ENCODE assay signal across 8 cellular contexts in the genomic region with DNA sequence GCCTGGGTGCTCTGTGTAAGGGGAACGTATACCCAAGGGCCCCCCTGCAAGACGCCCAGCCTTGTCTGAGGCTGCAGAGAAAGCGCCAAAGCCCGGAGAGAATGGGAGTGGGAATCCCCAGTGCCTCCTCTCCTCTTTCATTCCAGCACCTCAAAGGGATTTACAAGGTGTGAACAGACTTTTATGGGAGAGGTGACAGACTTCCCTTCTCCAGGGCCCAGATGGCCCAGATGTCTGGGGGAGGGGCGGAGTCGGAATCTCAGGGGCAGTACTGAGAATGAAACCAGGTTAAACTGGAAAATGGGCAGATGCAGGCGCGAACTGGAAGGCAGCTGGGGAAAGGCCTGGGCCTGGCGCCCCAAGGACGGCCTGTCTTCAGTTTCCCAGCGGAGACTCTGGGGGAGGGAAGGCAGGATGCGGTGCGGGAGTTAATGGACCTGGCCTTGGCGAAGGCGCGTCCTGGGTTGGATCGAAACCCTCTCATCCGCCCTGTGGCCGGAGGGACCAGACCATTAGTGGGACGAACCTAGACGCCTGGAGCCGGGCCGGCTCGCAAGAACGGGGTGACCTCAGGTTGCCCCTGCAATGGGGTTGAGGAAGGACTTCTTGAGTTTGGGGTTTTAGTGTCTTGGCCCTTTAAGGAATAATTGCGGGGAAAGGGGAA. TPM values are rescaled to one million over a fixed set of nuclear protein-coding genes. Genes with fewer than 3 reads are reported as not detected.
A peak's percentile ranks its signal among the peaks of the same experiment; 100 is the strongest.
DNase-seq lines count a peak whose midpoint lies in the region; ATAC-seq and TF ChIP-seq lines count a peak whose summit lies in the region.

No MANE protein-coding gene starts in this region.

- TF ChIP-seq POLR2A in sigmoid colon (IDR thresholded peaks at IDR 0.05): no peak

- in situ Hi-C loops in ACHN (cut with HindIII; ENCODE audit: low pct_ligation_motif_present, low pct_unique_long_range_greater_than_20kb, low sequenced_read_pairs): no loop called here

- TF ChIP-seq CTCF in sigmoid colon (IDR thresholded peaks at IDR 0.05): peak in 1 of 4 experiments; percentile 8

- H3K36me3 ChIP-seq in sigmoid colon: peaks cover 3 to 20% (median 6%) of the 10 kb centered on the region in 4 donors

- peak overlapping the region; percentile 88 to 97 (median 94) for H3K27ac ChIP-seq in sigmoid colon

- no peak for ATAC-seq in left cardiac atrium

- H3K27me3 Mint-ChIP-seq in activated T-helper 1 cell treated with anti-CD3 and anti-CD28 coated beads, Interleukin-12 subunit alpha, Interleukin-12 subunit beta, Interleukin-2, Interleukin-4 antibody, amounts not matched to agents 30 ng/mL and 10 ng/mL and 1 ng/mL, durations not matched to agents 14 hours and 24 hours and 36 hours (ENCODE audit: insufficient read depth): no peaks in the 10 kb centered on the region

- H3K4me3 ChIP-seq in sigmoid colon: peak overlapping the region; percentile 12 to 91 (median 86)

- 0 out of 2 replicates have a peak, but pooled peaks have one; percentile 8 for TF ChIP-seq EP300 in Ishikawa (IDR thresholded peaks at IDR 0.05; ENCODE audit: borderline replicate concordance)
- no peak for TF ChIP-seq EP300 in sigmoid colon (IDR thresholded peaks at IDR 0.05)

- WGBS in sigmoid colon, 2 donors: 6 to 12% methylated on average over 26 of the region's 26 CpGs

- peaks cover 0 to 76% (median 54%) of the 10 kb centered on the region in 4 donors for H3K4me1 ChIP-seq in sigmoid colon

- no peak for TF ChIP-seq RAD21 in Ishikawa (IDR thresholded peaks at IDR 0.05; ENCODE audit: low read depth)

- peaks cover 42% of the 10 kb centered on the region for H3K4me1 Mint-ChIP-seq in activated T-helper 1 cell treated with anti-CD3 and anti-CD28 coated beads, Interleukin-12 subunit alpha, Interleukin-12 subunit beta, Interleukin-2, Interleukin-4 antibody, amounts not matched to agents 30 ng/mL and 10 ng/mL and 1 ng/mL, durations not matched to agents 14 hours and 24 hours and 36 hours (ENCODE audit: low read depth)

- peak; percentile 28 for DNase-seq in ACHN
- no peak for DNase-seq in activated T-helper 1 cell treated with anti-CD3 and anti-CD28 coated beads, Interleukin-12 subunit alpha, Interleukin-12 subunit beta, Interleukin-2, Interleukin-4 antibody, amounts not matched to agents 30 ng/mL and 10 ng/mL and 1 ng/mL, durations not matched to agents 14 hours and 24 hours and 36 hours (ENCODE audit: low spot score)
- peak; percentile 68 for DNase-seq in left cardiac atrium
- DNase-seq in sigmoid colon: peak; percentile 81
- no peak for DNase-seq in HCEC 1CT
- no peak for DNase-seq in iPS-NIHi7 (ENCODE audit: extremely low spot score)
- no peak for DNase-seq in NCI-H1092 (lab: John Stamatoyannopoulos, UW)

- peak overlapping the region; percentile 96 for H3K4me3 Mint-ChIP-seq in activated T-helper 1 cell treated with anti-CD3 and anti-CD28 coated beads, Interleukin-12 subunit alpha, Interleukin-12 subunit beta, Interleukin-2, Interleukin-4 antibody, amounts not matched to agents 30 ng/mL and 10 ng/mL and 1 ng/mL, durations not matched to agents 14 hours and 24 hours and 36 hours

- H3K27ac Mint-ChIP-seq in activated T-helper 1 cell treated with anti-CD3 and anti-CD28 coated beads, Interleukin-12 subunit alpha, Interleukin-12 subunit beta, Interleukin-2, Interleukin-4 antibody, amounts not matched to agents 30 ng/mL and 10 ng/mL and 1 ng/mL, durations not matched to agents 14 hours and 24 hours and 36 hours: peak overlapping the region; percentile 99

- intact Hi-C loops in activated T-helper 1 cell treated with anti-CD3 and anti-CD28 coated beads, Interleukin-12 subunit alpha, Interleukin-12 subunit beta, Interleukin-2, Interleukin-4 antibody, amounts not matched to agents 30 ng/mL and 10 ng/mL and 1 ng/mL, durations not matched to agents 14 hours and 24 hours and 36 hours (cut with micrococcal nuclease): loop anchor here (1.0 to 5.0 kb wide), 5 partner anchors 33 to 366 kb away; a partner anchor contains a TSS
- intact Hi-C loops in left cardiac atrium (cut with DNase I) (loop anchor here in 1 of 2 donors (5.0 kb wide), 2 partner anchors 222 to 367 kb away; a partner anchor contains a TSS), sigmoid colon (cut with DNase I) (loop anchor here (2.0 to 10.0 kb wide), 6 partner anchors 107 to 1186 kb away; a partner anchor contains a TSS)

- no peaks in the 10 kb centered on the region for H3K9me3 Mint-ChIP-seq in activated T-helper 1 cell treated with anti-CD3 and anti-CD28 coated beads, Interleukin-12 subunit alpha, Interleukin-12 subunit beta, Interleukin-2, Interleukin-4 antibody, amounts not matched to agents 30 ng/mL and 10 ng/mL and 1 ng/mL, durations not matched to agents 14 hours and 24 hours and 36 hours

- H3K36me3 Mint-ChIP-seq in activated T-helper 1 cell treated with anti-CD3 and anti-CD28 coated beads, Interleukin-12 subunit alpha, Interleukin-12 subunit beta, Interleukin-2, Interleukin-4 antibody, amounts not matched to agents 30 ng/mL and 10 ng/mL and 1 ng/mL, durations not matched to agents 14 hours and 24 hours and 36 hours (ENCODE audit: low read depth): peaks cover 20% of the 10 kb centered on the region

- no peaks in the 10 kb centered on the region for H3K9me3 ChIP-seq in sigmoid colon

- no peaks in the 10 kb centered on the region for H3K27me3 ChIP-seq in sigmoid colon

TF ChIP-seq in Ishikawa, 13 proteins besides CTCF, POLR2A, EP300 and RAD21 (continues in another document):
- no peak for TF ChIP-seq NFIC (IDR thresholded peaks at IDR 0.05)
- no peak for TF ChIP-seq TEAD4 (IDR thresholded peaks at IDR 0.05)
- TF ChIP-seq, protein P1, sequence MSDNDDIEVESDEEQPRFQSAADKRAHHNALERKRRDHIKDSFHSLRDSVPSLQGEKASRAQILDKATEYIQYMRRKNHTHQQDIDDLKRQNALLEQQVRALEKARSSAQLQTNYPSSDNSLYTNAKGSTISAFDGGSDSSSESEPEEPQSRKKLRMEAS (IDR thresholded peaks at IDR 0.05): no peak
- TF ChIP-seq TAF1 (IDR thresholded peaks at IDR 0.05; ENCODE audit: low read depth): no peak
- TF ChIP-seq CREB1 (IDR thresholded peaks at IDR 0.05; ENCODE audit: low read depth): no peak
- TF ChIP-seq FOXM1 (IDR thresholded peaks at IDR 0.05; ENCODE audit: borderline replicate concordance, low read depth): no peak
- no peak for TF ChIP-seq TCF12 (IDR thresholded peaks at IDR 0.05; ENCODE audit: low read depth)
- no peak for TF ChIP-seq CEBPB (IDR thresholded peaks at IDR 0.05)
- TF ChIP-seq ZBTB7A (IDR thresholded peaks at IDR 0.05; ENCODE audit: low read depth): no peak
- no peak for TF ChIP-seq EGR1 (IDR thresholded peaks at IDR 0.05)

RNA-seq across cellular contexts. Expression of a gene that starts 0.6 kb away (rescaled TPM):
- 61.2 and 62.0 TPM in 2 replicates for total RNA-seq in activated T-helper 1 cell treated with anti-CD3 and anti-CD28 coated beads, Interleukin-12 subunit alpha, Interleukin-12 subunit beta, Interleukin-2, Interleukin-4 antibody, amounts not matched to agents 30 ng/mL and 10 ng/mL and 1 ng/mL, durations not matched to agents 14 hours and 24 hours and 36 hours
- 10 to 100 TPM; 67.5 to 74.0 TPM for total RNA-seq in left cardiac atrium
- total RNA-seq in sigmoid colon: 100 to 1,000 TPM in 1 of 4 donors, 10 to 100 TPM in 3; 73.1 to 117 (median 90.1) TPM
- 10 to 100 TPM; 49.5 to 76.7 (median 70.3) TPM for polyA plus RNA-seq in sigmoid colon

RNA-seq across cellular contexts. Expression of a gene that starts 1.5 kb away (rescaled TPM):
- total RNA-seq in activated T-helper 1 cell treated with anti-CD3 and anti-CD28 coated beads, Interleukin-12 subunit alpha, Interleukin-12 subunit beta, Interleukin-2, Interleukin-4 antibody, amounts not matched to agents 30 ng/mL and 10 ng/mL and 1 ng/mL, durations not matched to agents 14 hours and 24 hours and 36 hours: 106 and 108 TPM in 2 replicates
- 10 to 100 TPM; 25.7 to 35.4 TPM for total RNA-seq in left cardiac atrium
- 10 to 100 TPM; 44.5 to 67.3 (median 58.8) TPM for total RNA-seq in sigmoid colon
- polyA plus RNA-seq in sigmoid colon: 10 to 100 TPM; 39.0 to 91.1 (median 53.4) TPM

RNA-seq across cellular contexts. Expression of a gene that starts 18.4 kb away (rescaled TPM):
- 6.1 and 7.2 TPM in 2 replicates for total RNA-seq in activated T-helper 1 cell treated with anti-CD3 and anti-CD28 coated beads, Interleukin-12 subunit alpha, Interleukin-12 subunit beta, Interleukin-2, Interleukin-4 antibody, amounts not matched to agents 30 ng/mL and 10 ng/mL and 1 ng/mL, durations not matched to agents 14 hours and 24 hours and 36 hours
- 1,000 to 10,000 TPM in 1 of 2 donors, 100 to 1,000 TPM in 1; 373 to 1,073 TPM for total RNA-seq in left cardiac atrium
- 1,000 to 10,000 TPM in 1 of 4 donors, 100 to 1,000 TPM in 3; 317 to 1,284 (median 452) TPM for total RNA-seq in sigmoid colon
- 100 to 1,000 TPM in 1 of 3 donors, 10 to 100 TPM in 1, 1 to 10 TPM in 1; 9.0 to 313 (median 66.7) TPM for polyA plus RNA-seq in sigmoid colon

RNA-seq across cellular contexts. Expression of a gene that starts 28.4 kb away (rescaled TPM):
- 15.0 and 15.6 TPM in 2 replicates for total RNA-seq in activated T-helper 1 cell treated with anti-CD3 and anti-CD28 coated beads, Interleukin-12 subunit alpha, Interleukin-12 subunit beta, Interleukin-2, Interleukin-4 antibody, amounts not matched to agents 30 ng/mL and 10 ng/mL and 1 ng/mL, durations not matched to agents 14 hours and 24 hours and 36 hours
- total RNA-seq in left cardiac atrium: under 1 TPM; 0.47 to 0.65 TPM
- total RNA-seq in sigmoid colon: under 1 TPM in 1 of 4 donors, not detected in 3; 0.66 TPM
- 10 to 100 TPM; 23.8 to 42.7 (median 30.0) TPM for polyA plus RNA-seq in sigmoid colon

RNA-seq across cellular contexts. Expression of a gene that starts 33.6 kb away (rescaled TPM):
- 86.8 and 90.4 TPM in 2 replicates for total RNA-seq in activated T-helper 1 cell treated with anti-CD3 and anti-CD28 coated beads, Interleukin-12 subunit alpha, Interleukin-12 subunit beta, Interleukin-2, Interleukin-4 antibody, amounts not matched to agents 30 ng/mL and 10 ng/mL and 1 ng/mL, durations not matched to agents 14 hours and 24 hours and 36 hours
- 1 to 10 TPM; 3.9 to 7.4 TPM for total RNA-seq in left cardiac atrium
- 1 to 10 TPM; 3.0 to 4.6 (median 4.3) TPM for total RNA-seq in sigmoid colon
- polyA plus RNA-seq in sigmoid colon: 10 to 100 TPM in 1 of 3 donors, 1 to 10 TPM in 2; 2.4 to 18.9 (median 3.7) TPM

Comparison
In these comparisons a context has a peak if more than half of its experiments do, and no peak if none do; other contexts are left out.
1. DNase-seq: peak in ACHN (single experiment), left cardiac atrium (single experiment) and sigmoid colon (single experiment); none in activated T-helper 1 cell treated with anti-CD3 and anti-CD28 coated beads, Interleukin-12 subunit alpha, Interleukin-12 subunit beta, Interleukin-2, Interleukin-4 antibody, amounts not matched to agents 30 ng/mL and 10 ng/mL and 1 ng/mL, durations not matched to agents 14 hours and 24 hours and 36 hours (single experiment), HCEC 1CT (single experiment), iPS-NIHi7 (single experiment) and NCI-H1092 (single experiment).
2. RNA of a gene that starts 18.4 kb away (total RNA-seq): 373 to 1,073 TPM in left cardiac atrium and 317 to 1,284 TPM in sigmoid colon; 6.1 to 7.2 TPM in activated T-helper 1 cell treated with anti-CD3 and anti-CD28 coated beads, Interleukin-12 subunit alpha, Interleukin-12 subunit beta, Interleukin-2, Interleukin-4 antibody, amounts not matched to agents 30 ng/mL and 10 ng/mL and 1 ng/mL, durations not matched to agents 14 hours and 24 hours and 36 hours; every median in the first group is over 10 times any median in the second.